Comparison of ENCODE assay signal across 19 cellular contexts in genomic region chr1:192104852-192105251, GRCh38. TPM values are rescaled to one million over a fixed set of nuclear protein-coding genes. Genes with fewer than 3 reads are reported as not detected.
DNase-seq lines count a peak whose midpoint lies in the region; ATAC-seq and TF ChIP-seq lines count a peak whose summit lies in the region.
"Had no signal": no experiment of that assay in that cellular context is flagged by ENCODE, and none has a peak within 500 bp of the region (broad histone marks: within the 10 kb centered on the region; RNA-seq: fewer than 3 reads in every experiment).

No MANE protein-coding gene starts in this region.

- H3K4me1 Mint-ChIP-seq in T-cell, result no peaks in the 10 kb centered on the region
- H3K4me1 Mint-ChIP-seq: activated B cell treated with CpG ODN at 0.5 μM for 24 hours; activated naive CD4-positive, alpha-beta T cell treated with anti-CD3 and anti-CD28 coated beads, Interleukin-2, amount 10 ng/mL, durations not matched to agents 7 days and 5 days; central memory CD8-positive, alpha-beta T cell had no signal

- ATAC-seq in GM21381 (IDR thresholded peaks at IDR 0.05; ENCODE audit: unreplicated experiment) (no peak), T-cell (replicated peaks in 1 of 4) (no peak), left lobe of liver (no peak)
- ATAC-seq: A549; natural killer cell treated with Interleukin-12 subunit alpha and Interleukin-12 subunit beta and Interleukin-15 and Interleukin-18, amount 100 ng/mL, for 72 hours; right lobe of liver had no signal

- no peak overlapping the region for H3K4me3 Mint-ChIP-seq in T-cell
- H3K4me3 Mint-ChIP-seq: activated B cell treated with CpG ODN at 0.5 μM for 24 hours; activated naive CD4-positive, alpha-beta T cell treated with anti-CD3 and anti-CD28 coated beads, Interleukin-2, amount 10 ng/mL, durations not matched to agents 7 days and 5 days; central memory CD8-positive, alpha-beta T cell; natural killer cell treated with Interleukin-12 subunit alpha and Interleukin-12 subunit beta and Interleukin-15 and Interleukin-18, amount 100 ng/mL, for 72 hours; stimulated activated naive CD8-positive, alpha-beta T cell treated with anti-CD3 and anti-CD28 coated beads, Interleukin-15, Interleukin-2, amounts not matched to agents 100 ng/mL and 50 ng/mL, for 24 hours had no signal

- peaks cover 3 to 8% (median 5%) of the 10 kb centered on the region in 3 donors for H3K9me3 Mint-ChIP-seq in T-cell
- H3K9me3 Mint-ChIP-seq: activated B cell treated with CpG ODN at 0.5 μM for 24 hours had no signal

- DNase-seq in A172 (ENCODE audit: low spot score) (peak; percentile 56), HS-5 (ENCODE audit: low read depth) (peak; percentile 77), astrocyte of the spinal cord (ENCODE audit: low read depth, low spot score) (peak; percentile 74), iris pigment epithelial cell (ENCODE audit: low read depth) (peak; percentile 92), T-cell (no peak), left lobe of liver (ENCODE audit: low spot score) (no peak)
- no peak for DNase-seq in activated CD4-positive, alpha-beta T cell treated with anti-CD3 and anti-CD28 coated beads for 1 hour
- DNase-seq: activated B cell treated with CpG ODN at 0.5 μM for 24 hours; activated naive CD4-positive, alpha-beta T cell treated with anti-CD3 and anti-CD28 coated beads, Interleukin-2, amount 10 ng/mL, durations not matched to agents 7 days and 5 days; hippocampal formation; left ventricle myocardium inferior; NCI-H1048; NCI-H345; right lobe of liver had no signal

- H3K27me3 Mint-ChIP-seq in T-cell, result no peaks in the 10 kb centered on the region
- H3K27me3 Mint-ChIP-seq: activated B cell treated with CpG ODN at 0.5 μM for 24 hours; activated naive CD4-positive, alpha-beta T cell treated with anti-CD3 and anti-CD28 coated beads, Interleukin-2, amount 10 ng/mL, durations not matched to agents 7 days and 5 days; central memory CD8-positive, alpha-beta T cell; natural killer cell treated with Interleukin-12 subunit alpha and Interleukin-12 subunit beta and Interleukin-15 and Interleukin-18, amount 100 ng/mL, for 72 hours; stimulated activated naive CD8-positive, alpha-beta T cell treated with anti-CD3 and anti-CD28 coated beads, Interleukin-15, Interleukin-2, amounts not matched to agents 100 ng/mL and 50 ng/mL, for 24 hours had no signal

- H3K36me3 Mint-ChIP-seq in T-cell, result no peaks in the 10 kb centered on the region
- H3K36me3 Mint-ChIP-seq: activated naive CD4-positive, alpha-beta T cell treated with anti-CD3 and anti-CD28 coated beads, Interleukin-2, amount 10 ng/mL, durations not matched to agents 7 days and 5 days; natural killer cell treated with Interleukin-12 subunit alpha and Interleukin-12 subunit beta and Interleukin-15 and Interleukin-18, amount 100 ng/mL, for 72 hours had no signal

- CTCF ChIA-PET in T-cell (lab: Charles Lee), result no interaction called here

- H3K27ac Mint-ChIP-seq in T-cell, result no peak overlapping the region
- H3K27ac Mint-ChIP-seq: activated B cell treated with CpG ODN at 0.5 μM for 24 hours; activated naive CD4-positive, alpha-beta T cell treated with anti-CD3 and anti-CD28 coated beads, Interleukin-2, amount 10 ng/mL, durations not matched to agents 7 days and 5 days; natural killer cell treated with Interleukin-12 subunit alpha and Interleukin-12 subunit beta and Interleukin-15 and Interleukin-18, amount 100 ng/mL, for 72 hours; stimulated activated naive CD8-positive, alpha-beta T cell treated with anti-CD3 and anti-CD28 coated beads, Interleukin-15, Interleukin-2, amounts not matched to agents 100 ng/mL and 50 ng/mL, for 24 hours had no signal

- in situ Hi-C loops in astrocyte of the spinal cord (cut with HindIII; ENCODE audit: low sequenced_read_pairs), result no loop called here

- no peak for TF ChIP-seq CTCF in astrocyte of the spinal cord (IDR thresholded peaks at IDR 0.05; ENCODE audit: low read depth, low read length)

- H3K4me3 ChIP-seq in astrocyte of the spinal cord (ENCODE audit: low read depth, low read length), result no peak overlapping the region
- H3K4me3 ChIP-seq: A549, left ventricle myocardium inferior, right lobe of liver had no signal

- POLR2A ChIA-PET in T-cell (lab: Charles Lee), result no interaction called here

RNA-seq across cellular contexts. Expression of gene RGS18, which starts 53.4 kb away (rescaled TPM):
- total RNA-seq in A172 (2014; rRNA removed; shearing (Covaris generic)), result 0.19 and 0.26 TPM in 2 replicates
- total RNA-seq in T-cell (1 to 10 TPM in 2 of 5 donors, under 1 TPM in 3; 0.53 to 2.5 (median 0.72) TPM), left lobe of liver (0.65 TPM)
- total RNA-seq: activated B cell treated with CpG ODN at 0.5 μM for 24 hours had no signal

Comparison
In these comparisons a context has a peak if more than half of its experiments do, and no peak if none do; other contexts are left out.
1. DNase-seq: peak in A172 (single experiment), HS-5 (single experiment), astrocyte of the spinal cord (single experiment) and iris pigment epithelial cell (single experiment); none in T-cell (0 of 34), activated CD4-positive, alpha-beta T cell treated with anti-CD3 and anti-CD28 coated beads for 1 hour (single experiment) and left lobe of liver (single experiment).